ENCODE assay signal across 9 cellular contexts in genomic region chr7:132575336-132575986, GRCh38. TPM values are rescaled to one million over a fixed set of nuclear protein-coding genes. Genes with fewer than 3 reads are reported as not detected.
DNase-seq lines count a peak whose midpoint lies in the region; ATAC-seq, FAIRE-seq and TF ChIP-seq lines count a peak whose summit lies in the region.
"Had no signal": no experiment of that assay in that cellular context is flagged by ENCODE, and none has a peak within 500 bp of the region (broad histone marks: within the 10 kb centered on the region; RNA-seq: fewer than 3 reads in every experiment).

No MANE protein-coding gene starts in this region.

- H3K4me3 ChIP-seq in AG10803 (ENCODE audit: low read length) (peak overlapping the region; percentile 68), HUES48 (ENCODE audit: low read depth, low read length) (peak overlapping the region; percentile 56)

- H3K9me3 ChIP-seq in HUES48 (ENCODE audit: control insufficient read depth, insufficient read depth, low read length), result no peaks in the 10 kb centered on the region

- no peak overlapping the region for H3K27ac ChIP-seq in HUES48 (ENCODE audit: low read depth, low read length)

- intact Hi-C loops in activated CD8-positive, alpha-beta T cell treated with anti-CD3 and anti-CD28 coated beads for 36 hours (cut with micrococcal nuclease), result no loop called here

- no peak for FAIRE-seq in frontal cortex (lab: Jason Lieb, UNC)

- H3K36me3 Mint-ChIP-seq in activated CD8-positive, alpha-beta T cell treated with anti-CD3 and anti-CD28 coated beads for 36 hours (ENCODE audit: low read depth), result no peaks in the 10 kb centered on the region
- H3K36me3 Mint-ChIP-seq in neural crest cell (ENCODE audit: low read depth), result no peaks in the 10 kb centered on the region

- CTCF ChIA-PET in activated CD8-positive, alpha-beta T cell treated with anti-CD3 and anti-CD28 coated beads for 36 hours (lab: Charles Lee), result interaction anchor here (1.1 kb wide), 1 partner anchor 257 kb away, joined by 3 read pairs; no protein-coding TSS in a partner anchor

- POLR2A ChIA-PET in activated CD8-positive, alpha-beta T cell treated with anti-CD3 and anti-CD28 coated beads for 36 hours (lab: Charles Lee), result interaction anchor here (1.0 kb wide), 1 partner anchor 189 kb away, joined by 3 read pairs; no protein-coding TSS in a partner anchor

- H3K27me3 Mint-ChIP-seq in activated CD8-positive, alpha-beta T cell treated with anti-CD3 and anti-CD28 coated beads for 36 hours, result peaks cover 65% of the 10 kb centered on the region
- H3K27me3 Mint-ChIP-seq in neural crest cell (ENCODE audit: low read depth), result peaks cover 86% of the 10 kb centered on the region

- peaks cover 95% of the 10 kb centered on the region for H3K27me3 ChIP-seq in HUES48 (ENCODE audit: control insufficient read depth, insufficient read depth, low read length)

- peaks cover 20% of the 10 kb centered on the region for H3K4me1 Mint-ChIP-seq in activated CD8-positive, alpha-beta T cell treated with anti-CD3 and anti-CD28 coated beads for 36 hours (ENCODE audit: low read depth)
- peaks cover 42% of the 10 kb centered on the region for H3K4me1 Mint-ChIP-seq in neural crest cell

- no peaks in the 10 kb centered on the region for H3K36me3 ChIP-seq in HUES48 (ENCODE audit: control insufficient read depth, insufficient read depth, low read length)

- peak; percentile 40 for ATAC-seq in activated CD8-positive, alpha-beta T cell treated with anti-CD3 and anti-CD28 coated beads for 36 hours
- ATAC-seq in GM18909 (IDR thresholded peaks at IDR 0.05; ENCODE audit: poor library complexity, unreplicated experiment), result no peak

- DNase-seq in AG10803 (ENCODE audit: low read depth) (peak; percentile 73), frontal cortex (ENCODE audit: low spot score in 2 of 2) (peak; percentile 50 to 51), neural crest cell (ENCODE audit: low read depth, low spot score) (peak; percentile 25), activated gamma-delta T cell (lab: John Stamatoyannopoulos, UW) (no peak), SIG-M5 (lab: John Stamatoyannopoulos, UW) (no peak)
- peak; percentile 37 for DNase-seq in activated CD8-positive, alpha-beta T cell treated with anti-CD3 and anti-CD28 coated beads for 36 hours

- H3K27ac Mint-ChIP-seq in activated CD8-positive, alpha-beta T cell treated with anti-CD3 and anti-CD28 coated beads for 36 hours, result no peak overlapping the region
- no peak overlapping the region for H3K27ac Mint-ChIP-seq in neural crest cell (ENCODE audit: unreplicated experiment)
- H3K27ac Mint-ChIP-seq: dendritic cell treated with granulocyte-macrophage colony-stimulating factor and Interleukin-4, amounts not matched to agents 40 ng/mL and 50 ng/mL, for 4 days had no signal

- no peak overlapping the region for H3K9ac ChIP-seq in HUES48 (ENCODE audit: low read depth, low read length)

- TF ChIP-seq CTCF in AG10803 (conservative IDR thresholded peaks at IDR 0.05; ENCODE audit: low read length), result peak; percentile 52
- TF ChIP-seq CTCF in activated CD8-positive, alpha-beta T cell treated with anti-CD3 and anti-CD28 coated beads for 36 hours (IDR thresholded peaks at IDR 0.05), result no peak
- no peak for TF ChIP-seq CTCF in neural crest cell (conservative IDR thresholded peaks at IDR 0.05)

- H3K4me1 ChIP-seq in HUES48 (ENCODE audit: control insufficient read depth, insufficient read depth, low read length), result peaks cover 40% of the 10 kb centered on the region

- H3K9me3 Mint-ChIP-seq in activated CD8-positive, alpha-beta T cell treated with anti-CD3 and anti-CD28 coated beads for 36 hours, result no peaks in the 10 kb centered on the region
- no peaks in the 10 kb centered on the region for H3K9me3 Mint-ChIP-seq in neural crest cell
- H3K9me3 Mint-ChIP-seq: dendritic cell treated with granulocyte-macrophage colony-stimulating factor and Interleukin-4, amounts not matched to agents 40 ng/mL and 50 ng/mL, for 4 days had no signal

- peak overlapping the region; percentile 42 for H3K4me3 Mint-ChIP-seq in activated CD8-positive, alpha-beta T cell treated with anti-CD3 and anti-CD28 coated beads for 36 hours
- H3K4me3 Mint-ChIP-seq in neural crest cell, result peak overlapping the region; percentile 91
- H3K4me3 Mint-ChIP-seq: dendritic cell treated with granulocyte-macrophage colony-stimulating factor and Interleukin-4, amounts not matched to agents 40 ng/mL and 50 ng/mL, for 4 days had no signal

RNA-seq across cellular contexts. Expression of gene PLXNA4, which starts 0.8 kb away (rescaled TPM):
- under 1 TPM; 0.18 to 0.70 TPM for total RNA-seq in activated CD8-positive, alpha-beta T cell treated with anti-CD3 and anti-CD28 coated beads for 36 hours
- total RNA-seq in frontal cortex (67.7 TPM), neural crest cell (21.7 and 22.9 TPM in 2 replicates)

Comparison
In these comparisons a context has a peak if more than half of its experiments do, and no peak if none do; other contexts are left out.
1. DNase-seq: peak in AG10803 (single experiment), activated CD8-positive, alpha-beta T cell treated with anti-CD3 and anti-CD28 coated beads for 36 hours (single experiment), frontal cortex (2 of 2) and neural crest cell (single experiment); none in activated gamma-delta T cell (single experiment) and SIG-M5 (single experiment).
2. RNA of gene PLXNA4, which starts 0.8 kb away (total RNA-seq): 67.7 TPM in frontal cortex (single experiment) and 21.7 to 22.9 TPM in neural crest cell; 0.18 to 0.70 TPM in activated CD8-positive, alpha-beta T cell treated with anti-CD3 and anti-CD28 coated beads for 36 hours; every median in the first group is over 10 times any median in the second.